Comparison of ENCODE assay signal across 8 cellular contexts in the genomic region with DNA sequence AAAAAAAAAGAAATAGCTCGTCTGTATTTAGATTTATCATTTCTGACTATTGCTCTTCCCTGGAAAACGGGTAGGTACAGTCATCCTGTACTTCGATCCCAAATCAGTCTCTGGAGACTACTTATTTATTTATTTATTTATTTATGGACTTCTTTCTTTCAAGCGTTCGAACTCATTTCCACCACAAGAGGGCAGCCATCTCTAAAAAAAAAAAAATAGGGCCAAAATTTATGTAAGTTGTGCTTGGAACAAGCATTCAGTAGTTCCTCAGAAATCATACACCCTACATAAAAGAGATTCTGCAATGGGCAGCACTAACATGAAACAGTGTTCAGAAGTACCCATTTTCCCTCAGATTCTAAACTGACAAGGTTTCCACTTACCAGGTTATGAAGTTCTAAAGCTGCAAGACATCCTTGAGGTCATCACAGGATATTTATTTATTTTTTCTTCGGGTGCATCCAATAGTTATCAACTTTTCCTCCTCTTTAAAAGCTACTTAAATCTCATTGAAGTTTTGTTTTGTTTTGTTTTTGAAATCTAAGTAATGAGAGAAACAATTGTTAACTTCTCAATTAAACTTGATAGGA. TPM values are rescaled to one million over a fixed set of nuclear protein-coding genes. Genes with fewer than 3 reads are reported as not detected.
DNase-seq lines count a peak whose midpoint lies in the region; ATAC-seq, FAIRE-seq and TF ChIP-seq lines count a peak whose summit lies in the region.

No MANE protein-coding gene starts in this region.

- WGBS in HepG2 (ENCODE audit: low lambda C conversion rate), result 12% methylated on average over 6 of the region's 6 CpGs

- H3K36me3 ChIP-seq in HepG2 (replicated peaks in 1 of 2; ENCODE audit: control insufficient read depth in 1 of 2, insufficient read depth in 2 of 2, low read length in 2 of 2), result no peaks in the 10 kb centered on the region

- FAIRE-seq in HepG2 (lab: Jason Lieb, UNC), result peak; percentile 42

- no peaks in the 10 kb centered on the region for H3K79me2 ChIP-seq in HepG2 (ENCODE audit: insufficient read depth, low read length)

- H3K27me3 ChIP-seq in HepG2 (ENCODE audit: control insufficient read depth in 1 of 2, insufficient read depth in 2 of 2, low read length in 2 of 2), result peaks cover 11 to 30% of the 10 kb centered on the region in 2 experiments; a peak in 4 of 5 replicates

- CTCF ChIA-PET in AG04449 (lab: Yijun Ruan, JAX) (interaction anchor here (0.7 to 3.6 kb wide), 30 partner anchors 8 to 1163 kb away, joined by 3 to 30 read pairs (median 5); no protein-coding TSS in a partner anchor), HepG2 (lab: Yijun Ruan, JAX; ENCODE audit: low intra/inter-chr PET ratio, low total read pairs) (interaction anchor here (0.7 to 2.0 kb wide), 4 partner anchors 129 to 623 kb away, joined by 3 to 12 read pairs (median 4); no protein-coding TSS in a partner anchor)

- TF ChIP-seq CTCF in AG04449 (IDR thresholded peaks at IDR 0.05; ENCODE audit: insufficient read depth, low read length, missing control alignments) (peak; percentile 12), astrocyte of the cerebellum (IDR thresholded peaks at IDR 0.05; ENCODE audit: low read depth, low read length, missing control alignments) (peak; percentile 48), HepG2 (CRISPR knock-in tag; IDR thresholded peaks at IDR 0.05) (peak; percentile 51)

- DNase-seq in AG04449 (ENCODE audit: low read depth, low spot score) (no peak), NCI-H2171 (lab: John Stamatoyannopoulos, UW) (peak; percentile 34), astrocyte of the cerebellum (ENCODE audit: low read depth) (peak; percentile 58), HepG2 (ENCODE audit: low spot score) (peak; percentile 77)

- ATAC-seq in GM18858 (IDR thresholded peaks at IDR 0.05; ENCODE audit: unreplicated experiment) (peak; percentile 47), HepG2 (peak; percentile 21; the same call in 2 of the 3 replicates), HG03571 (IDR thresholded peaks at IDR 0.05; ENCODE audit: unreplicated experiment) (no peak), GM19328 (IDR thresholded peaks at IDR 0.05; ENCODE audit: unreplicated experiment) (no peak), HG02642 (IDR thresholded peaks at IDR 0.05; ENCODE audit: poor library complexity, unreplicated experiment) (no peak)

- TF ChIP-seq RAD21 in HepG2 (CRISPR knock-in tag; IDR thresholded peaks at IDR 0.05), result no peak

- TF ChIP-seq EP300 in HepG2 (IDR thresholded peaks at IDR 0.05; ENCODE audit: low read depth in 2 of 2, low read length in 2 of 2), result no peak
- no peak for TF ChIP-seq EP300 in HepG2 (CRISPR knock-in tag; IDR thresholded peaks at IDR 0.05; ENCODE audit: borderline replicate concordance)

- H3K9ac ChIP-seq in HepG2 (ENCODE audit: insufficient read depth, low read depth, low read length), result no peak overlapping the region

- H3K4me1 ChIP-seq in HepG2 (ENCODE audit: insufficient read depth, low read length), result no peaks in the 10 kb centered on the region

- in situ Hi-C loops in astrocyte of the cerebellum (cut with HindIII; ENCODE audit: low sequenced_read_pairs) (no loop called here), HepG2 (cut with HindIII; ENCODE audit: extremely low pct_ligation_motif_present, low pct_unique_long_range_greater_than_20kb) (no loop called here)

- H3K4me3 ChIP-seq in AG04449 (ENCODE audit: low read depth, low read length) (no peak overlapping the region), astrocyte of the cerebellum (ENCODE audit: low read depth, low read length) (no peak overlapping the region), HepG2 (replicated peaks in 1 of 3; ENCODE audit: insufficient read depth in 1 of 3, low read depth in 2 of 3, low read length in 3 of 3) (no peak overlapping the region)

- no peak for TF ChIP-seq POLR2A in HepG2 (IDR thresholded peaks at IDR 0.05; ENCODE audit: insufficient read depth in 1 of 2, low read depth in 2 of 2, low read length in 2 of 2)

- POLR2A ChIA-PET in AG04449 (lab: Yijun Ruan, JAX), result no interaction called here
- POLR2A ChIA-PET in HepG2 (lab: Yijun Ruan, JAX), result no interaction called here

- no peaks in the 10 kb centered on the region for H3K9me3 ChIP-seq in HepG2 (ENCODE audit: low read length)

- H4K20me1 ChIP-seq in HepG2 (ENCODE audit: insufficient read depth, low read length), result no peaks in the 10 kb centered on the region

- intact Hi-C loops in HepG2 (cut with micrococcal nuclease; ENCODE audit: unreplicated experiment), result loop anchor here (1.0 to 10.0 kb wide), 7 partner anchors 54 to 1169 kb away; no protein-coding TSS in a partner anchor

- no peak overlapping the region for H3K27ac ChIP-seq in HepG2 (ENCODE audit: extremely low read length, insufficient read depth, low read length)

- BruUV-seq in HepG2 (replicated peaks; lab: Mats Ljungman, UMichigan), result no TSS peak

- H3K4me2 ChIP-seq in HepG2 (ENCODE audit: low read depth, low read length), result no peak overlapping the region

- no peak overlapping the region for H2AFZ ChIP-seq in HepG2 (ENCODE audit: low read length)

TF ChIP-seq in HepG2, 621 proteins besides CTCF, POLR2A, EP300 and RAD21 (continues in another document):
- TF ChIP-seq SAP130 (CRISPR knock-in tag; IDR thresholded peaks at IDR 0.05; ENCODE audit: low read depth), result no peak

RNA-seq across cellular contexts. Expression of gene BMP2, which starts 1.9 kb away (rescaled TPM):
- 0.02 TPM in 1 of 2 replicates, not detected in the other for total RNA-seq in HepG2 (2016; rRNA removed; fragmentation: Illumina TruSeq; extraction: Trizol)
- total RNA-seq in HepG2 (2016; cell fraction: cytosol; rRNA removed; fragmentation: Illumina TruSeq; extraction: Trizol; ENCODE audit: low read depth), result not detected in 2 replicates
- not detected in 2 replicates for total RNA-seq in HepG2 (2016; cell fraction: insoluble cytoplasmic fraction; rRNA removed; fragmentation: Illumina TruSeq; extraction: Trizol)
- 0.03 TPM in 1 of 2 replicates, not detected in the other for total RNA-seq in HepG2 (2016; cell fraction: membrane; rRNA removed; fragmentation: Illumina TruSeq; extraction: Trizol)
- 0.09 TPM in 1 of 2 replicates, not detected in the other for total RNA-seq in HepG2 (2016; cell fraction: nucleus; rRNA removed; fragmentation: Illumina TruSeq; extraction: Trizol)
- 0.03 and 0.05 TPM in 2 replicates for polyA plus RNA-seq in HepG2 (2011; rRNA removed)
- 0.01 TPM in 1 of 2 replicates, not detected in the other for polyA plus RNA-seq in HepG2 (2011; cell fraction: cytosol; rRNA removed)
- polyA plus RNA-seq in HepG2 (2011; cell fraction: nucleus; rRNA removed), result not detected in 2 replicates
- polyA plus RNA-seq in HepG2 (2012), result 0.09 TPM in 1 of 2 replicates, not detected in the other
- polyA plus RNA-seq in HepG2 (2016; cell fraction: cytosol; fragmentation: Illumina TruSeq; extraction: Trizol; ENCODE audit: low read depth), result not detected in 2 replicates
- polyA plus RNA-seq in HepG2 (2016; cell fraction: insoluble cytoplasmic fraction; fragmentation: Illumina TruSeq; extraction: Trizol; ENCODE audit: low read depth), result not detected in 2 replicates
- polyA plus RNA-seq in HepG2 (2016; cell fraction: membrane; fragmentation: Illumina TruSeq; extraction: Trizol; ENCODE audit: low read depth), result not detected in 2 replicates
- not detected in 2 replicates for polyA plus RNA-seq in HepG2 (2016; cell fraction: nucleus; fragmentation: Illumina TruSeq; extraction: Trizol; ENCODE audit: insufficient read depth, low read depth)
- polyA minus RNA-seq in HepG2 (2011; rRNA and poly(A)+ RNA removed; ENCODE audit: low replicate concordance), result 16.1 TPM in 1 of 2 replicates, not detected in the other
- 0.18 TPM in 1 of 2 replicates, not detected in the other for polyA minus RNA-seq in HepG2 (2011; cell fraction: cytosol; rRNA and poly(A)+ RNA removed)
- polyA minus RNA-seq in HepG2 (2011; cell fraction: nucleus; rRNA and poly(A)+ RNA removed), result 0.12 TPM in 1 of 2 replicates, not detected in the other

Comparison
In these comparisons a context has a peak if more than half of its experiments do, and no peak if none do; other contexts are left out.
1. ATAC-seq: peak in GM18858 (single experiment) and HepG2 (single experiment); none in HG03571 (single experiment), GM19328 (single experiment) and HG02642 (single experiment).
2. Peak in every context shown above with its lines, with median percentiles within 50 percentile points of each other: CTCF ChIP-seq.